20 cellular contexts compared by ENCODE assay signal in genomic region chr12:3656946-3657622, GRCh38.
DNase-seq lines count a peak whose midpoint lies in the region; FAIRE-seq and TF ChIP-seq lines count a peak whose summit lies in the region.
"Had no signal": no experiment of that assay in that cellular context is flagged by ENCODE, and none has a peak within 500 bp of the region (broad histone marks: within the 10 kb centered on the region; RNA-seq: fewer than 3 reads in every experiment).

No MANE protein-coding gene starts in this region.

- H3K4me3 ChIP-seq in dorsolateral prefrontal cortex (no peak overlapping the region), small intestine (ENCODE audit: low read depth in 1 of 2, low read length in 2 of 2) (no peak overlapping the region)

- peaks cover 8 to 17% of the 10 kb centered on the region in 2 experiments for H3K4me1 Mint-ChIP-seq in H9
- no peaks in the 10 kb centered on the region for H3K4me1 Mint-ChIP-seq in activated CD4-positive, alpha-beta T cell treated with anti-CD3 and anti-CD28 coated beads, Interleukin-2, amount 10 ng/mL, durations not matched to agents 24 days and 14 days

- H3K79me1 ChIP-seq in H9 (ENCODE audit: insufficient read depth, low read depth, low read length, poor library complexity, severe bottlenecking): no peaks in the 10 kb centered on the region

- no peak overlapping the region for H2AFZ ChIP-seq in H9 (ENCODE audit: low read length)

- intact Hi-C loops in dorsolateral prefrontal cortex (cut with DNase I): no loop called here
- intact Hi-C loops in activated CD4-positive, alpha-beta T cell treated with anti-CD3 and anti-CD28 coated beads, Interleukin-2, amount 10 ng/mL, durations not matched to agents 24 days and 14 days (cut with micrococcal nuclease): loop anchor here (5.0 kb wide), 1 partner anchor 95 kb away; the partner anchor contains the start of gene CRACR2A

- no peak for TF ChIP-seq CTCF in dorsolateral prefrontal cortex (IDR thresholded peaks at IDR 0.05 in 54 of 56, conservative IDR thresholded peaks at IDR 0.05 in 2 of 56; ENCODE audit: low read depth in 1 of 56, partially characterized antibody in 56 of 56)
- TF ChIP-seq CTCF in H9 (conservative IDR thresholded peaks at IDR 0.05): no peak

- no peak overlapping the region for H3K14ac ChIP-seq in H9 (ENCODE audit: insufficient read depth, low read length)

- no peak overlapping the region for H2BK12ac ChIP-seq in H9 (ENCODE audit: insufficient read length, low read depth, low read length)

- H4K5ac ChIP-seq in H9 (ENCODE audit: insufficient read length, low read depth, low read length): no peak overlapping the region

- FAIRE-seq in small intestine (lab: Jason Lieb, UNC): no peak
- FAIRE-seq: A204.1, G401.6, GM12892, H54 had no signal

- H3K4me1 ChIP-seq in small intestine (ENCODE audit: control insufficient read depth in 2 of 2, insufficient read depth in 1 of 2, low read depth in 1 of 2, low read length in 1 of 2) (no peaks in the 10 kb centered on the region), H9 (ENCODE audit: insufficient read depth, low read length) (peaks cover 1% of the 10 kb centered on the region; the same call in 1 of the 2 replicates)
- H3K4me1 ChIP-seq: Caco-2 had no signal

- no peaks in the 10 kb centered on the region for H3K9me3 ChIP-seq in small intestine (ENCODE audit: control insufficient read depth, low read depth)
- no peaks in the 10 kb centered on the region for H3K9me3 ChIP-seq in H9 (ENCODE audit: control insufficient read depth, low read depth, low read length)
- H3K9me3 ChIP-seq: Caco-2 had no signal

- no peak overlapping the region for H3K4me3 Mint-ChIP-seq in H9
- no peak overlapping the region for H3K4me3 Mint-ChIP-seq in activated CD4-positive, alpha-beta T cell treated with anti-CD3 and anti-CD28 coated beads, Interleukin-2, amount 10 ng/mL, durations not matched to agents 24 days and 14 days
- H3K4me3 Mint-ChIP-seq: CD4-positive, alpha-beta memory T cell had no signal

- no peaks in the 10 kb centered on the region for H3K36me3 Mint-ChIP-seq in H9 (ENCODE audit: insufficient read depth in 1 of 3, low read depth in 3 of 3)
- H3K36me3 Mint-ChIP-seq in activated CD4-positive, alpha-beta T cell treated with anti-CD3 and anti-CD28 coated beads, Interleukin-2, amount 10 ng/mL, durations not matched to agents 24 days and 14 days (ENCODE audit: low read depth): peaks cover 37% of the 10 kb centered on the region

- H3K4ac ChIP-seq in H9 (ENCODE audit: low read depth, low read length): no peak overlapping the region

- H3K27me3 ChIP-seq in dorsolateral prefrontal cortex: no peaks in the 10 kb centered on the region
- no peaks in the 10 kb centered on the region for H3K27me3 ChIP-seq in small intestine (ENCODE audit: control insufficient read depth in 2 of 2, insufficient read depth in 2 of 2, low read length in 2 of 2)
- no peaks in the 10 kb centered on the region for H3K27me3 ChIP-seq in H9 (ENCODE audit: insufficient read depth, low read length)

- no peak overlapping the region for H2AK5ac ChIP-seq in H9 (ENCODE audit: insufficient read length, low read length)

- H2BK5ac ChIP-seq in H9 (ENCODE audit: insufficient read length, low read length): no peak overlapping the region

- H3K9me3 Mint-ChIP-seq in H9: no peaks in the 10 kb centered on the region
- H3K9me3 Mint-ChIP-seq in activated CD4-positive, alpha-beta T cell treated with anti-CD3 and anti-CD28 coated beads, Interleukin-2, amount 10 ng/mL, durations not matched to agents 24 days and 14 days: no peaks in the 10 kb centered on the region

- H2BK20ac ChIP-seq in H9 (ENCODE audit: low read depth, low read length, poor library complexity, severe bottlenecking): no peak overlapping the region

- H3T11ph ChIP-seq in H9 (ENCODE audit: low read length): no peak overlapping the region

- H3K4me2 ChIP-seq in H9 (ENCODE audit: insufficient read depth, insufficient read length, low read length): no peak overlapping the region

- H3K18ac ChIP-seq in H9 (ENCODE audit: insufficient read length, low read depth, low read length): no peak overlapping the region

- peak; percentile 27 for DNase-seq in Ammon's horn (ENCODE audit: low spot score)
- DNase-seq in dorsolateral prefrontal cortex: peak in 4 of 10 donors; percentile 18 to 53 (median 43)
- peak; percentile 22 for DNase-seq in occipital lobe (lab: John Stamatoyannopoulos, UW)
- no peak for DNase-seq in small intestine
- DNase-seq in H9: no peak
- no peak for DNase-seq in activated CD4-positive, alpha-beta T cell treated with anti-CD3 and anti-CD28 coated beads, Interleukin-2, amount 10 ng/mL, durations not matched to agents 24 days and 14 days
- DNase-seq: AML-193; C1 segment of cervical spinal cord; Caco-2; CD4-positive, alpha-beta memory T cell; DMS153; DND-41; GOT3; HCEC 1CT had no signal

- H3K27ac ChIP-seq in dorsolateral prefrontal cortex (peak overlapping the region in 43 of 59 donors; percentile 8 to 74 (median 50)), temporal lobe (ENCODE audit: low read depth, low read length) (peak overlapping the region; percentile 33), small intestine (ENCODE audit: low read depth in 1 of 2, low read length in 1 of 2) (no peak overlapping the region), H9 (ENCODE audit: insufficient read length, low read depth, low read length) (no peak overlapping the region)
- H3K27ac ChIP-seq: 22Rv1 had no signal

- H2BK120ac ChIP-seq in H9 (ENCODE audit: low read depth, low read length, poor library complexity, severe bottlenecking): no peak overlapping the region

- H3K36me3 ChIP-seq in small intestine (ENCODE audit: control insufficient read depth in 2 of 2, insufficient read depth in 2 of 2, low read length in 2 of 2): no peaks in the 10 kb centered on the region

- peaks cover 1% of the 10 kb centered on the region; the same call in 1 of the 2 replicates for H3K27me3 Mint-ChIP-seq in H9 (ENCODE audit: low read depth)
- H3K27me3 Mint-ChIP-seq in activated CD4-positive, alpha-beta T cell treated with anti-CD3 and anti-CD28 coated beads, Interleukin-2, amount 10 ng/mL, durations not matched to agents 24 days and 14 days: no peaks in the 10 kb centered on the region
- H3K27me3 Mint-ChIP-seq: CD4-positive, alpha-beta memory T cell had no signal

- H4K20me1 ChIP-seq in H9 (ENCODE audit: control insufficient read depth, insufficient read depth, insufficient read length): no peaks in the 10 kb centered on the region

- 94 to 96% (median 95%) methylated on average over 13 of the region's 13 CpGs for WGBS in small intestine, 3 donors
- no CpG with 5 or more reads among the region's 13 CpGs for WGBS in H9 (ENCODE audit: extremely low coverage, insufficient read length, low lambda C conversion rate)

- H3K79me2 ChIP-seq in H9 (ENCODE audit: insufficient read depth, low read length): no peaks in the 10 kb centered on the region

- no peak overlapping the region for H3K9ac ChIP-seq in H9 (ENCODE audit: extremely low read depth, insufficient read length, low read length)

- H3K56ac ChIP-seq in H9 (ENCODE audit: insufficient read length, low read depth, low read length): no peak overlapping the region

- no peak overlapping the region for H3K23ac ChIP-seq in H9 (ENCODE audit: insufficient read length, low read depth, low read length)

- no peak overlapping the region for H2BK15ac ChIP-seq in H9 (ENCODE audit: low read depth, low read length)

- H3K23me2 ChIP-seq in H9 (ENCODE audit: insufficient read length, low read depth, low read length, poor library complexity, severe bottlenecking): no peaks in the 10 kb centered on the region

- no peak overlapping the region for H3K27ac Mint-ChIP-seq in H9
- H3K27ac Mint-ChIP-seq in activated CD4-positive, alpha-beta T cell treated with anti-CD3 and anti-CD28 coated beads, Interleukin-2, amount 10 ng/mL, durations not matched to agents 24 days and 14 days: no peak overlapping the region
- H3K27ac Mint-ChIP-seq: CD4-positive, alpha-beta memory T cell had no signal

- no peak overlapping the region for H4K8ac ChIP-seq in H9 (replicated peaks; ENCODE audit: insufficient read length, low read depth, low read length)

- H4K91ac ChIP-seq in H9 (ENCODE audit: insufficient read length, low read depth, low read length): no peak overlapping the region

Comparison
In these comparisons a context has a peak if more than half of its experiments do, and no peak if none do; other contexts are left out.
1. DNase-seq: peak in Ammon's horn (single experiment) and occipital lobe (single experiment); none in small intestine (single experiment), H9 (single experiment) and activated CD4-positive, alpha-beta T cell treated with anti-CD3 and anti-CD28 coated beads, Interleukin-2, amount 10 ng/mL, durations not matched to agents 24 days and 14 days (single experiment).
2. H3K27ac ChIP-seq: peak in dorsolateral prefrontal cortex (43 of 59) and temporal lobe (single experiment); none in small intestine (0 of 2) and H9 (single experiment).